Comparison of ENCODE assay signal across 10 cellular contexts in genomic region chr5:135880278-135880677, GRCh38. TPM values are rescaled to one million over a fixed set of nuclear protein-coding genes. Genes with fewer than 3 reads are reported as not detected.
DNase-seq lines count a peak whose midpoint lies in the region; ATAC-seq and TF ChIP-seq lines count a peak whose summit lies in the region.
"Had no signal": no experiment of that assay in that cellular context is flagged by ENCODE, and none has a peak within 500 bp of the region (broad histone marks: within the 10 kb centered on the region; RNA-seq: fewer than 3 reads in every experiment).

No MANE protein-coding gene starts in this region.

- H3K4me3 ChIP-seq in BE2C (ENCODE audit: low read depth, low read length): no peak overlapping the region

- no peaks in the 10 kb centered on the region for H3K36me3 ChIP-seq in BE2C

- H3K4me3 Mint-ChIP-seq in glutamatergic neuron (ENCODE audit: unreplicated experiment): no peak overlapping the region
- H3K4me3 Mint-ChIP-seq: activated T-cell treated with anti-CD3 and anti-CD28 coated beads, Interleukin-2, amount 50 U/mL, for 4 hours had no signal

- peaks cover 13% of the 10 kb centered on the region for H3K27me3 ChIP-seq in BE2C

- no peak for DNase-seq in BE2C
- peak; percentile 25 for DNase-seq in OCI-M1 (lab: John Stamatoyannopoulos, UW)
- no peak for DNase-seq in glutamatergic neuron
- DNase-seq in cerebellum (ENCODE audit: low spot score): no peak
- no peak for DNase-seq in NCI-H2227 treated with DMSO at 0.1 percent for 48 hours (lab: John Stamatoyannopoulos, UW)
- no peak for DNase-seq in NCI-H1092 treated with DMSO at 0.1 percent for 48 hours (lab: John Stamatoyannopoulos, UW)
- DNase-seq: activated T-cell treated with anti-CD3 and anti-CD28 coated beads, Interleukin-2, amount 50 U/mL, for 4 hours; stimulated activated CD4-positive, alpha-beta T cell treated with anti-CD3 and anti-CD28 coated beads, Interleukin-4, amount 100 ng/mL, for 4 hours had no signal

- ATAC-seq in GM18867 (IDR thresholded peaks at IDR 0.05; ENCODE audit: unreplicated experiment) (peak; percentile 69), GM19463 (IDR thresholded peaks at IDR 0.05; ENCODE audit: unreplicated experiment) (no peak)
- ATAC-seq: activated T-cell treated with anti-CD3 and anti-CD28 coated beads, Interleukin-2, amount 50 U/mL, for 4 hours had no signal

- no peaks in the 10 kb centered on the region; the same call in 1 of the 2 replicates for H3K4me1 ChIP-seq in BE2C

- H3K9me3 ChIP-seq in BE2C: no peaks in the 10 kb centered on the region

- H3K27me3 Mint-ChIP-seq in glutamatergic neuron (ENCODE audit: unreplicated experiment): peaks cover 16% of the 10 kb centered on the region

- H3K4me1 Mint-ChIP-seq in glutamatergic neuron (ENCODE audit: low read depth, unreplicated experiment): peaks cover 23% of the 10 kb centered on the region

- H3K9me3 Mint-ChIP-seq in glutamatergic neuron (ENCODE audit: unreplicated experiment): peaks cover 13% of the 10 kb centered on the region
- H3K9me3 Mint-ChIP-seq: activated T-cell treated with anti-CD3 and anti-CD28 coated beads, Interleukin-2, amount 50 U/mL, for 4 hours had no signal

- TF ChIP-seq CTCF in BE2C (IDR thresholded peaks at IDR 0.05; ENCODE audit: low read depth, low read length) (peak; percentile 52), glutamatergic neuron (IDR thresholded peaks at IDR 0.05; ENCODE audit: partially characterized antibody, unreplicated experiment) (peak; percentile 15)

- H3K27ac Mint-ChIP-seq in glutamatergic neuron (ENCODE audit: unreplicated experiment): no peak overlapping the region

- H3K36me3 Mint-ChIP-seq in glutamatergic neuron (ENCODE audit: unreplicated experiment): peaks cover 2% of the 10 kb centered on the region

RNA-seq across cellular contexts. Expression of gene IL9, which starts 15.4 kb away (rescaled TPM):
- not detected for polyA plus RNA-seq in BE2C (2012; ENCODE audit: insufficient read depth, insufficient read length, low read depth)
- total RNA-seq in glutamatergic neuron (ENCODE audit: unreplicated experiment): not detected
- total RNA-seq in cerebellum: not detected

RNA-seq across cellular contexts. Expression of gene SLC25A48, which starts 45.8 kb away (rescaled TPM):
- polyA plus RNA-seq in BE2C (2012; ENCODE audit: insufficient read depth, insufficient read length, low read depth): not detected
- total RNA-seq in glutamatergic neuron (ENCODE audit: unreplicated experiment): 1.7 TPM
- 0.91 TPM for total RNA-seq in cerebellum
- total RNA-seq: activated T-cell treated with anti-CD3 and anti-CD28 coated beads, Interleukin-2, amount 50 U/mL, for 4 hours had no signal
